ENCODE assay signal across 10 cellular contexts in genomic region chr6:35611235-35611634, GRCh38.
DNase-seq lines count a peak whose midpoint lies in the region; TF ChIP-seq lines count a peak whose summit lies in the region.
"Had no signal": no experiment of that assay in that cellular context is flagged by ENCODE, and none has a peak within 500 bp of the region (broad histone marks: within the 10 kb centered on the region; RNA-seq: fewer than 3 reads in every experiment).

No MANE protein-coding gene starts in this region.

- TF ChIP-seq CTCF in MM.1S (IDR thresholded peaks at IDR 0.05; ENCODE audit: low read length): no peak
- no peak for TF ChIP-seq CTCF in choroid plexus epithelial cell (conservative IDR thresholded peaks at IDR 0.05; ENCODE audit: low read depth, low read length)
- TF ChIP-seq CTCF in parathyroid adenoma (IDR thresholded peaks at IDR 0.05): no peak

- no peaks in the 10 kb centered on the region for H4K20me1 ChIP-seq in MM.1S (ENCODE audit: insufficient read depth, low read length)

- H2AFZ ChIP-seq in MM.1S (ENCODE audit: low read length) (peak overlapping the region; percentile 52), parathyroid adenoma (no peak overlapping the region)

- peak overlapping the region; percentile 81 for H3K27ac ChIP-seq in MM.1S (ENCODE audit: low read length)
- no peak overlapping the region for H3K27ac ChIP-seq in parathyroid adenoma

- H3K9me3 ChIP-seq in MM.1S (replicated peaks; ENCODE audit: insufficient read depth, low read length) (no peaks in the 10 kb centered on the region), parathyroid adenoma (ENCODE audit: control insufficient read depth, low read length) (no peaks in the 10 kb centered on the region)

- peaks cover 17% of the 10 kb centered on the region for H3F3A ChIP-seq in MM.1S (ENCODE audit: insufficient read depth, low read length)

- peak; percentile 41 for DNase-seq in AG20443 (ENCODE audit: low spot score)
- peak; percentile 90 for DNase-seq in MM.1S
- DNase-seq in choroid plexus epithelial cell (ENCODE audit: low read depth): peak; percentile 87
- no peak for DNase-seq in 8988T
- no peak for DNase-seq in COLO668 (lab: John Stamatoyannopoulos, UW; ENCODE audit: unreplicated experiment)
- no peak for DNase-seq in posterior vena cava (ENCODE audit: low spot score)
- no peak for DNase-seq in GF-D8 (lab: John Stamatoyannopoulos, UW)
- DNase-seq: NCI-H1105 treated with DMSO at 0.1 percent for 48 hours had no signal

- intact Hi-C loops in posterior vena cava (cut with DNase I): no loop called here

- peak overlapping the region; percentile 47 for H3K4me3 ChIP-seq in MM.1S (ENCODE audit: low read length)
- no peak overlapping the region for H3K4me3 ChIP-seq in choroid plexus epithelial cell (ENCODE audit: low read depth, low read length)
- no peak overlapping the region for H3K4me3 ChIP-seq in parathyroid adenoma (ENCODE audit: low read depth, low read length)
- H3K4me3 ChIP-seq: lung had no signal

- H3K9me2 ChIP-seq in MM.1S (replicated peaks; ENCODE audit: insufficient read depth, low read length): no peaks in the 10 kb centered on the region

- peaks cover 18% of the 10 kb centered on the region for H3K4me1 ChIP-seq in MM.1S (ENCODE audit: low read length)
- no peaks in the 10 kb centered on the region for H3K4me1 ChIP-seq in parathyroid adenoma

- no peaks in the 10 kb centered on the region for H3K36me3 ChIP-seq in MM.1S (replicated peaks; ENCODE audit: insufficient read depth, low read length)
- no peaks in the 10 kb centered on the region for H3K36me3 ChIP-seq in parathyroid adenoma (ENCODE audit: control insufficient read depth, insufficient read depth, low read length)

- H3K4me2 ChIP-seq in MM.1S (ENCODE audit: low read depth, low read length): peak overlapping the region; percentile 76
- peak overlapping the region; percentile 13 for H3K4me2 ChIP-seq in parathyroid adenoma (ENCODE audit: low read length)

- H3K9ac ChIP-seq in MM.1S (ENCODE audit: low read length) (peak overlapping the region; percentile 23; the same call in 1 of the 2 replicates), parathyroid adenoma (no peak overlapping the region)

- no peaks in the 10 kb centered on the region for H3K79me2 ChIP-seq in MM.1S (ENCODE audit: low read length)
- H3K79me2 ChIP-seq in parathyroid adenoma: no peaks in the 10 kb centered on the region

- H3K27me3 ChIP-seq in MM.1S (replicated peaks; ENCODE audit: insufficient read depth, low read length): no peaks in the 10 kb centered on the region
- H3K27me3 ChIP-seq in parathyroid adenoma (ENCODE audit: control insufficient read depth, insufficient read depth, low read length): no peaks in the 10 kb centered on the region

Comparison
In these comparisons a context has a peak if more than half of its experiments do, and no peak if none do; other contexts are left out.
1. DNase-seq: peak in AG20443 (single experiment), MM.1S (single experiment) and choroid plexus epithelial cell (single experiment); none in 8988T (single experiment), COLO668 (single experiment), posterior vena cava (single experiment) and GF-D8 (single experiment).